8 cellular contexts compared by ENCODE assay signal in genomic region chr1:207321045-207321789, GRCh38.
DNase-seq lines count a peak whose midpoint lies in the region; ATAC-seq and FAIRE-seq lines count a peak whose summit lies in the region.

TSS of gene CD55 (plus strand) at chr1:207321678. CDS start at chr1:207321766, 88 bp downstream.

- ATAC-seq in GM19025 (IDR thresholded peaks at IDR 0.05; ENCODE audit: low read depth, unreplicated experiment) = peak; percentile 85
- peak; percentile 91 for ATAC-seq in HG03342 (IDR thresholded peaks at IDR 0.05; ENCODE audit: unreplicated experiment)

- FAIRE-seq in colon (lab: Jason Lieb, UNC) = peak; percentile 86

- peak; percentile 90 to 91 for DNase-seq in AML-193 (lab: John Stamatoyannopoulos, UW)
- peak; percentile 94 for DNase-seq in NCI-H510A treated with DMSO at 0.1 percent for 48 hours (lab: John Stamatoyannopoulos, UW)
- DNase-seq in activated CD4-positive, alpha-beta T cell treated with anti-CD3 and anti-CD28 coated beads for 48 hours = peak; percentile 98
- DNase-seq in kidney tubule cell (ENCODE audit: low spot score) = peak; percentile 99
- DNase-seq in stimulated activated CD4-positive, alpha-beta T cell treated with anti-CD3 and anti-CD28 coated beads, Interleukin-1b, Interleukin-23, amount 100 ng/mL, for 24 hours (ENCODE audit: low read depth in 4 of 4, low spot score in 1 of 4) = peak; percentile 86 to 96 (median 90)

Comparison
In these comparisons a context has a peak if more than half of its experiments do, and no peak if none do; other contexts are left out.
1. Peak in every context shown above with its lines: DNase-seq and ATAC-seq.